Comparison of ENCODE assay signal across 25 cellular contexts in genomic region chr7:103317009-103317408, GRCh38. TPM values are rescaled to one million over a fixed set of nuclear protein-coding genes. Genes with fewer than 3 reads are reported as not detected.
DNase-seq lines count a peak whose midpoint lies in the region; ATAC-seq, FAIRE-seq and TF ChIP-seq lines count a peak whose summit lies in the region.
"Had no signal": no experiment of that assay in that cellular context is flagged by ENCODE, and none has a peak within 500 bp of the region (broad histone marks: within the 10 kb centered on the region; RNA-seq: fewer than 3 reads in every experiment).

No MANE protein-coding gene starts in this region.

- H3K27ac Mint-ChIP-seq in activated naive CD4-positive, alpha-beta T cell treated with anti-CD3 and anti-CD28 coated beads for 36 hours = peak overlapping the region; percentile 52
- no peak overlapping the region for H3K27ac Mint-ChIP-seq in activated naive CD4-positive, alpha-beta T cell treated with anti-CD3 and anti-CD28 coated beads, Interleukin-2, amount 10 ng/mL, durations not matched to agents 7 days and 5 days
- peak overlapping the region in 8 of 10 donors; percentile 12 to 90 (median 40) for H3K27ac Mint-ChIP-seq in naive thymus-derived CD8-positive, alpha-beta T cell
- no peak overlapping the region for H3K27ac Mint-ChIP-seq in CD4-positive, alpha-beta T cell

- no peak for DNase-seq in activated naive CD4-positive, alpha-beta T cell treated with anti-CD3 and anti-CD28 coated beads for 36 hours
- DNase-seq in activated naive CD4-positive, alpha-beta T cell treated with anti-CD3 and anti-CD28 coated beads, Interleukin-2, amount 10 ng/mL, durations not matched to agents 7 days and 5 days = no peak
- no peak for DNase-seq in GM12878 (ENCODE audit: low read depth, low spot score)
- DNase-seq in naive thymus-derived CD8-positive, alpha-beta T cell = no peak
- no peak for DNase-seq in UCSD-AML1 (lab: John Stamatoyannopoulos, UW; ENCODE audit: unreplicated experiment)
- no peak for DNase-seq in CD4-positive, alpha-beta T cell
- DNase-seq: activated gamma-delta T cell; C1 segment of cervical spinal cord; DMS53; foreskin fibroblast; IMR-90; MG63; NCI-H2171 treated with DMSO at 0.1 percent for 48 hours; OCI-M1; psoas muscle; SHP77; stimulated activated CD4-positive, alpha-beta T cell treated with anti-CD3 and anti-CD28 coated beads, Interleukin-4, amount 100 ng/mL, for 24 hours; WERI-Rb-1 had no signal

- peak; percentile 44 for FAIRE-seq in GM12878 (lab: Jason Lieb, UNC)
- FAIRE-seq: H54, keratinocyte had no signal

- no peak overlapping the region for H3K9ac ChIP-seq in OCI-LY3 (ENCODE audit: low read length)
- no peak overlapping the region for H3K9ac ChIP-seq in GM12878 (ENCODE audit: control insufficient read depth, insufficient read depth, low read length)

- TF ChIP-seq EP300 in GM12878 (IDR thresholded peaks at IDR 0.05; ENCODE audit: borderline replicate concordance in 1 of 2, control insufficient read depth in 1 of 2, low read depth in 2 of 2, low read length in 2 of 2) = no peak

- H3K9me3 Mint-ChIP-seq in activated naive CD4-positive, alpha-beta T cell treated with anti-CD3 and anti-CD28 coated beads for 36 hours = no peaks in the 10 kb centered on the region
- H3K9me3 Mint-ChIP-seq in activated naive CD4-positive, alpha-beta T cell treated with anti-CD3 and anti-CD28 coated beads, Interleukin-2, amount 10 ng/mL, durations not matched to agents 7 days and 5 days = no peaks in the 10 kb centered on the region
- H3K9me3 Mint-ChIP-seq in naive thymus-derived CD8-positive, alpha-beta T cell = no peaks in the 10 kb centered on the region
- no peaks in the 10 kb centered on the region for H3K9me3 Mint-ChIP-seq in CD4-positive, alpha-beta T cell

- no peak overlapping the region for H3K4me3 Mint-ChIP-seq in activated naive CD4-positive, alpha-beta T cell treated with anti-CD3 and anti-CD28 coated beads for 36 hours
- no peak overlapping the region for H3K4me3 Mint-ChIP-seq in activated naive CD4-positive, alpha-beta T cell treated with anti-CD3 and anti-CD28 coated beads, Interleukin-2, amount 10 ng/mL, durations not matched to agents 7 days and 5 days
- no peak overlapping the region for H3K4me3 Mint-ChIP-seq in naive thymus-derived CD8-positive, alpha-beta T cell
- no peak overlapping the region for H3K4me3 Mint-ChIP-seq in CD4-positive, alpha-beta T cell

- H3K4me1 Mint-ChIP-seq in activated naive CD4-positive, alpha-beta T cell treated with anti-CD3 and anti-CD28 coated beads for 36 hours (ENCODE audit: low read depth) = peaks cover 2% of the 10 kb centered on the region
- H3K4me1 Mint-ChIP-seq in activated naive CD4-positive, alpha-beta T cell treated with anti-CD3 and anti-CD28 coated beads, Interleukin-2, amount 10 ng/mL, durations not matched to agents 7 days and 5 days = peaks cover 4% of the 10 kb centered on the region
- H3K4me1 Mint-ChIP-seq in naive thymus-derived CD8-positive, alpha-beta T cell = peaks cover 0 to 3% (median 1%) of the 10 kb centered on the region in 4 donors
- H3K4me1 Mint-ChIP-seq in CD4-positive, alpha-beta T cell (ENCODE audit: low read depth) = no peaks in the 10 kb centered on the region

- H3K27ac ChIP-seq in OCI-LY3 (ENCODE audit: low read length) = peak overlapping the region; percentile 60
- H3K27ac ChIP-seq in GM12878 (ENCODE audit: control insufficient read depth, insufficient read depth) = no peak overlapping the region
- H3K27ac ChIP-seq in CD4-positive, alpha-beta T cell (ENCODE audit: low read depth, low read length) = no peak overlapping the region
- H3K27ac ChIP-seq: coronary artery, hepatocyte, psoas muscle, WERI-Rb-1 had no signal

- BruUV-seq in GM12878 (replicated peaks; lab: Mats Ljungman, UMichigan) = no TSS peak

- CTCF ChIA-PET in activated naive CD4-positive, alpha-beta T cell treated with anti-CD3 and anti-CD28 coated beads for 36 hours (lab: Charles Lee) = interaction anchor here (0.6 kb wide), 1 partner anchor 25 kb away, joined by 4 read pairs; no protein-coding TSS in a partner anchor
- CTCF ChIA-PET in activated naive CD4-positive, alpha-beta T cell treated with anti-CD3 and anti-CD28 coated beads, Interleukin-2, amount 10 ng/mL, durations not matched to agents 7 days and 5 days (lab: Charles Lee) = no interaction called here
- CTCF ChIA-PET in GM12878 (lab: Yijun Ruan, JAX) = interaction anchor here (0.9 to 1.0 kb wide), 3 partner anchors 10 to 26 kb away, joined by 3 to 5 read pairs (median 3); partner anchors contain the start of gene PMPCB
- CTCF ChIA-PET in CD4-positive, alpha-beta T cell (lab: Charles Lee) = no interaction called here

- RAD21 ChIA-PET in GM12878 (lab: Charles Lee; ENCODE audit: unreplicated experiment) = no interaction called here

- H4K20me1 ChIP-seq in OCI-LY3 (ENCODE audit: insufficient read depth, low read length) (peaks cover 21% of the 10 kb centered on the region), GM12878 (ENCODE audit: control insufficient read depth, insufficient read depth) (no peaks in the 10 kb centered on the region)

- H3K4me2 ChIP-seq in OCI-LY3 (ENCODE audit: low read length) (peak overlapping the region; percentile 32), GM12878 (ENCODE audit: control insufficient read depth, insufficient read depth) (no peak overlapping the region)
- H3K4me2 ChIP-seq: hepatocyte, smooth muscle cell had no signal

- no peak overlapping the region for H2AFZ ChIP-seq in OCI-LY3 (ENCODE audit: low read depth, low read length)
- no peak overlapping the region for H2AFZ ChIP-seq in GM12878 (ENCODE audit: control insufficient read depth, low read depth, low read length)
- H2AFZ ChIP-seq: hepatocyte had no signal

- intact Hi-C loops in activated naive CD4-positive, alpha-beta T cell treated with anti-CD3 and anti-CD28 coated beads for 36 hours (cut with micrococcal nuclease) = no loop called here
- intact Hi-C loops in GM12878 (cut with micrococcal nuclease; ENCODE audit: unreplicated experiment) = no loop called here
- intact Hi-C loops in CD4-positive, alpha-beta T cell (cut with DNase I, micrococcal nuclease) = loop anchor here in 1 of 2 experiments (5.0 kb wide), 1 partner anchor 1775 kb away; no protein-coding TSS in a partner anchor

- H3K9me3 ChIP-seq in OCI-LY3 (ENCODE audit: insufficient read depth, low read length) (no peaks in the 10 kb centered on the region), GM12878 (replicated peaks; ENCODE audit: control insufficient read depth, insufficient read depth, low read length) (no peaks in the 10 kb centered on the region)
- no peaks in the 10 kb centered on the region for H3K9me3 ChIP-seq in CD4-positive, alpha-beta T cell (ENCODE audit: control insufficient read depth, low read length)
- H3K9me3 ChIP-seq: MG63, psoas muscle had no signal

- no peak for ATAC-seq in GM12878
- ATAC-seq in naive thymus-derived CD8-positive, alpha-beta T cell = no peak
- no peak for ATAC-seq in CD4-positive, alpha-beta T cell (ENCODE audit: poor library complexity)
- ATAC-seq in GM19467 (IDR thresholded peaks at IDR 0.05; ENCODE audit: unreplicated experiment) = no peak
- ATAC-seq: psoas muscle had no signal

- TF ChIP-seq POLR2A in GM12878 (IDR thresholded peaks at IDR 0.05; ENCODE audit: low read depth, low read length) = no peak

- H3K27me3 ChIP-seq in OCI-LY3 (ENCODE audit: low read depth, low read length) = no peaks in the 10 kb centered on the region
- H3K27me3 ChIP-seq in GM12878 (replicated peaks in 1 of 2; ENCODE audit: control insufficient read depth in 2 of 2, insufficient read depth in 2 of 2, low read length in 1 of 2) = no peaks in the 10 kb centered on the region
- no peaks in the 10 kb centered on the region for H3K27me3 ChIP-seq in CD4-positive, alpha-beta T cell (ENCODE audit: control insufficient read depth, insufficient read depth, low read length)
- H3K27me3 ChIP-seq: hepatocyte, MG63 had no signal

- TF ChIP-seq RAD21 in GM12878 (IDR thresholded peaks at IDR 0.05; ENCODE audit: insufficient read depth, low read depth, low read length) = no peak

- peaks cover 48% of the 10 kb centered on the region for H3K36me3 Mint-ChIP-seq in activated naive CD4-positive, alpha-beta T cell treated with anti-CD3 and anti-CD28 coated beads for 36 hours (ENCODE audit: low read depth)
- peaks cover 59% of the 10 kb centered on the region for H3K36me3 Mint-ChIP-seq in activated naive CD4-positive, alpha-beta T cell treated with anti-CD3 and anti-CD28 coated beads, Interleukin-2, amount 10 ng/mL, durations not matched to agents 7 days and 5 days
- peaks cover 12 to 96% (median 16%) of the 10 kb centered on the region in 3 donors for H3K36me3 Mint-ChIP-seq in naive thymus-derived CD8-positive, alpha-beta T cell
- H3K36me3 Mint-ChIP-seq in CD4-positive, alpha-beta T cell (ENCODE audit: low read depth) = peaks cover 91% of the 10 kb centered on the region

- TF ChIP-seq CTCF in OCI-LY3 (IDR thresholded peaks at IDR 0.05; ENCODE audit: low read depth, low read length) (no peak), GM12878 (IDR thresholded peaks at IDR 0.05 in 2 of 3, conservative IDR thresholded peaks at IDR 0.05 in 1 of 3; ENCODE audit: control insufficient read depth in 2 of 3, extremely low read depth in 1 of 3, insufficient read depth in 1 of 3, low read depth in 3 of 3, low read length in 3 of 3) (no peak)
- TF ChIP-seq CTCF in CD4-positive, alpha-beta T cell (IDR thresholded peaks at IDR 0.05) = no peak

- H3K4me1 ChIP-seq in OCI-LY3 (ENCODE audit: low read length) (peaks cover 31% of the 10 kb centered on the region), GM12878 (ENCODE audit: control insufficient read depth, insufficient read depth, low read length) (no peaks in the 10 kb centered on the region)
- H3K4me1 ChIP-seq: psoas muscle had no signal

- 0 out of 2 replicates have a peak overlapping the region, but pooled peaks have one; percentile 2 for H3K4me3 ChIP-seq in OCI-LY3 (ENCODE audit: low read length)
- H3K4me3 ChIP-seq in GM12878 = no peak overlapping the region
- H3K4me3 ChIP-seq: coronary artery, hepatocyte, MG63, psoas muscle, smooth muscle cell had no signal

- H3K36me3 ChIP-seq in OCI-LY3 (replicated peaks; ENCODE audit: low read depth, low read length) (peaks cover 70% of the 10 kb centered on the region), GM12878 (ENCODE audit: control insufficient read depth in 2 of 2, insufficient read depth in 2 of 2, low read length in 1 of 2) (peaks cover 7 to 37% of the 10 kb centered on the region in 2 experiments)

- in situ Hi-C loops in GM12878 (cut with MboI) = no loop called here

- POLR2A ChIA-PET in GM12878 (lab: Charles Lee) = no interaction called here
- POLR2A ChIA-PET in naive thymus-derived CD8-positive, alpha-beta T cell (lab: Charles Lee) = interaction anchor here (1.1 kb wide), 1 partner anchor 31 kb away, joined by 3 read pairs; no protein-coding TSS in a partner anchor
- POLR2A ChIA-PET in CD4-positive, alpha-beta T cell (lab: Charles Lee) = no interaction called here

- SMC1A ChIA-PET in GM12878 (lab: Charles Lee; ENCODE audit: uncharacterized antibody, unreplicated experiment) = no interaction called here

- no peaks in the 10 kb centered on the region for H3K27me3 Mint-ChIP-seq in activated naive CD4-positive, alpha-beta T cell treated with anti-CD3 and anti-CD28 coated beads for 36 hours (ENCODE audit: low read depth)
- no peaks in the 10 kb centered on the region for H3K27me3 Mint-ChIP-seq in activated naive CD4-positive, alpha-beta T cell treated with anti-CD3 and anti-CD28 coated beads, Interleukin-2, amount 10 ng/mL, durations not matched to agents 7 days and 5 days
- no peaks in the 10 kb centered on the region for H3K27me3 Mint-ChIP-seq in naive thymus-derived CD8-positive, alpha-beta T cell
- H3K27me3 Mint-ChIP-seq in CD4-positive, alpha-beta T cell = no peaks in the 10 kb centered on the region

- H3K79me2 ChIP-seq in OCI-LY3 (ENCODE audit: low read length) = peaks cover 13% of the 10 kb centered on the region
- no peaks in the 10 kb centered on the region for H3K79me2 ChIP-seq in GM12878 (ENCODE audit: control insufficient read depth, insufficient read depth, low read length)
- H3K79me2 ChIP-seq: hepatocyte had no signal

RNA-seq across cellular contexts. Expression of gene PMPCB, which starts 19.8 kb away (rescaled TPM):
- total RNA-seq in activated naive CD4-positive, alpha-beta T cell treated with anti-CD3 and anti-CD28 coated beads for 36 hours = 10 to 100 TPM; 83.9 to 90.1 TPM
- total RNA-seq in GM12878 (2013; cell fraction: nucleolus; rRNA removed) = 83.0 and 83.6 TPM in 2 replicates
- total RNA-seq in GM12878 (2014; rRNA removed) (70.3 and 83.1 TPM in 2 replicates), GM12878 (2014; rRNA removed; fragmentation: Illumina TruSeq; extraction: Trizol) (91.0 and 93.3 TPM in 2 replicates), GM12878 (2021) (80.6 and 84.1 TPM in 2 replicates)
- 90.3 TPM for polyA plus RNA-seq in GM12878 (2011; ENCODE audit: low read depth)
- polyA plus RNA-seq in GM12878 (2011; rRNA removed) (136 and 199 TPM in 2 replicates), GM12878 (2014; fragmentation: Illumina TruSeq; extraction: Trizol) (101 and 140 TPM in 2 replicates), GM12878 (2014; fragmentation: Nextera tagmentation; extraction: Ambion mirVana) (100 to 1,000 TPM; 150 to 163 TPM), GM12878 (2014; rRNA removed) (70.2 and 81.1 TPM in 2 replicates), GM12878 (2016; fragmentation: Nextera tagmentation; extraction: Ambion mirVana) (100 to 1,000 TPM; 103 to 105 TPM)
- 79.6 and 91.2 TPM in 2 replicates for polyA plus RNA-seq in GM12878 (2011; cell fraction: cytosol; rRNA removed)
- polyA plus RNA-seq in GM12878 (2011; cell fraction: nucleus; rRNA removed) = 96.2 and 103 TPM in 2 replicates
- 93.5 and 112 TPM in 2 replicates for polyA plus RNA-seq in GM12878 (2012)
- polyA minus RNA-seq in GM12878 (2011; rRNA and poly(A)+ RNA removed) = 58.6 and 65.3 TPM in 2 replicates
- 18.6 and 28.2 TPM in 2 replicates for polyA minus RNA-seq in GM12878 (2011; cell fraction: cytosol; rRNA and poly(A)+ RNA removed)
- polyA minus RNA-seq in GM12878 (2011; cell fraction: nucleus; rRNA and poly(A)+ RNA removed) = 24.3 and 33.5 TPM in 2 replicates
- total RNA-seq in naive thymus-derived CD8-positive, alpha-beta T cell = 10 to 100 TPM; 80.0 to 89.0 TPM
- 10 to 100 TPM; 75.0 to 80.6 (median 75.5) TPM for polyA plus RNA-seq in naive thymus-derived CD8-positive, alpha-beta T cell
- total RNA-seq in CD4-positive, alpha-beta T cell = 100 to 1,000 TPM; 101 to 103 TPM

RNA-seq across cellular contexts. Expression of gene DNAJC2, which starts 27.6 kb away (rescaled TPM):
- total RNA-seq in activated naive CD4-positive, alpha-beta T cell treated with anti-CD3 and anti-CD28 coated beads for 36 hours = 10 to 100 TPM; 39.8 to 42.1 TPM
- total RNA-seq in GM12878 (2013; cell fraction: nucleolus; rRNA removed) = 57.8 and 66.4 TPM in 2 replicates
- total RNA-seq in GM12878 (2014; rRNA removed) = 22.9 and 23.7 TPM in 2 replicates
- 50.4 and 53.8 TPM in 2 replicates for total RNA-seq in GM12878 (2014; rRNA removed; fragmentation: Illumina TruSeq; extraction: Trizol)
- total RNA-seq in GM12878 (2021) = 32.4 and 34.2 TPM in 2 replicates
- 17.4 TPM for polyA plus RNA-seq in GM12878 (2011; ENCODE audit: low read depth)
- 25.7 and 38.3 TPM in 2 replicates for polyA plus RNA-seq in GM12878 (2011; rRNA removed)
- polyA plus RNA-seq in GM12878 (2011; cell fraction: cytosol; rRNA removed) = 7.5 and 9.6 TPM in 2 replicates
- 35.5 and 39.8 TPM in 2 replicates for polyA plus RNA-seq in GM12878 (2011; cell fraction: nucleus; rRNA removed)
- polyA plus RNA-seq in GM12878 (2012) = 26.1 and 26.3 TPM in 2 replicates
- 54.4 and 77.7 TPM in 2 replicates for polyA plus RNA-seq in GM12878 (2014; fragmentation: Illumina TruSeq; extraction: Trizol)
- polyA plus RNA-seq in GM12878 (2014; fragmentation: Nextera tagmentation; extraction: Ambion mirVana) = 10 to 100 TPM; 18.2 to 26.8 TPM
- polyA plus RNA-seq in GM12878 (2014; rRNA removed) = 25.2 and 27.0 TPM in 2 replicates
- polyA plus RNA-seq in GM12878 (2016; fragmentation: Nextera tagmentation; extraction: Ambion mirVana) = 10 to 100 TPM; 60.3 to 63.1 TPM
- 6.7 and 11.0 TPM in 2 replicates for polyA minus RNA-seq in GM12878 (2011; rRNA and poly(A)+ RNA removed)
- polyA minus RNA-seq in GM12878 (2011; cell fraction: cytosol; rRNA and poly(A)+ RNA removed) = 6.4 and 6.7 TPM in 2 replicates
- 15.4 and 27.6 TPM in 2 replicates for polyA minus RNA-seq in GM12878 (2011; cell fraction: nucleus; rRNA and poly(A)+ RNA removed)
- 10 to 100 TPM; 42.7 to 43.2 TPM for total RNA-seq in naive thymus-derived CD8-positive, alpha-beta T cell
- 10 to 100 TPM; 14.8 to 28.0 (median 21.8) TPM for polyA plus RNA-seq in naive thymus-derived CD8-positive, alpha-beta T cell
- total RNA-seq in CD4-positive, alpha-beta T cell = 10 to 100 TPM; 72.0 to 77.4 TPM

RNA-seq across cellular contexts. Expression of gene PSMC2, which starts 30.4 kb away (rescaled TPM):
- total RNA-seq in activated naive CD4-positive, alpha-beta T cell treated with anti-CD3 and anti-CD28 coated beads for 36 hours = 100 to 1,000 TPM; 119 to 120 TPM
- total RNA-seq in GM12878 (2013; cell fraction: nucleolus; rRNA removed) = 33.1 and 40.9 TPM in 2 replicates
- total RNA-seq in GM12878 (2014; rRNA removed) (117 and 148 TPM in 2 replicates), GM12878 (2014; rRNA removed; fragmentation: Illumina TruSeq; extraction: Trizol) (191 and 201 TPM in 2 replicates), GM12878 (2021) (125 and 129 TPM in 2 replicates)
- polyA plus RNA-seq in GM12878 (2011; ENCODE audit: low read depth) = 83.2 TPM
- polyA plus RNA-seq in GM12878 (2011; rRNA removed) (202 and 260 TPM in 2 replicates), GM12878 (2014; fragmentation: Illumina TruSeq; extraction: Trizol) (238 and 295 TPM in 2 replicates), GM12878 (2014; fragmentation: Nextera tagmentation; extraction: Ambion mirVana) (100 to 1,000 TPM; 330 to 347 TPM), GM12878 (2014; rRNA removed) (124 and 143 TPM in 2 replicates), GM12878 (2016; fragmentation: Nextera tagmentation; extraction: Ambion mirVana) (100 to 1,000 TPM; 247 to 255 TPM)
- polyA plus RNA-seq in GM12878 (2011; cell fraction: cytosol; rRNA removed) = 97.4 and 110 TPM in 2 replicates
- 87.3 and 124 TPM in 2 replicates for polyA plus RNA-seq in GM12878 (2011; cell fraction: nucleus; rRNA removed)
- polyA plus RNA-seq in GM12878 (2012) = 108 and 122 TPM in 2 replicates
- 82.9 and 111 TPM in 2 replicates for polyA minus RNA-seq in GM12878 (2011; rRNA and poly(A)+ RNA removed)
- polyA minus RNA-seq in GM12878 (2011; cell fraction: cytosol; rRNA and poly(A)+ RNA removed) = 33.4 and 43.0 TPM in 2 replicates
- polyA minus RNA-seq in GM12878 (2011; cell fraction: nucleus; rRNA and poly(A)+ RNA removed) = 12.8 and 20.2 TPM in 2 replicates
- total RNA-seq in naive thymus-derived CD8-positive, alpha-beta T cell = 10 to 100 TPM; 68.8 to 73.5 TPM
- polyA plus RNA-seq in naive thymus-derived CD8-positive, alpha-beta T cell = 10 to 100 TPM; 90.3 to 95.5 (median 94.2) TPM
- 100 to 1,000 TPM; 101 to 102 TPM for total RNA-seq in CD4-positive, alpha-beta T cell

Comparison
In these comparisons a context has a peak if more than half of its experiments do, and no peak if none do; other contexts are left out.
1. H3K27ac Mint-ChIP-seq: peak in activated naive CD4-positive, alpha-beta T cell treated with anti-CD3 and anti-CD28 coated beads for 36 hours (single experiment) and naive thymus-derived CD8-positive, alpha-beta T cell (8 of 10); none in activated naive CD4-positive, alpha-beta T cell treated with anti-CD3 and anti-CD28 coated beads, Interleukin-2, amount 10 ng/mL, durations not matched to agents 7 days and 5 days (single experiment) and CD4-positive, alpha-beta T cell (single experiment).
2. CTCF ChIA-PET loops: an anchor here in activated naive CD4-positive, alpha-beta T cell treated with anti-CD3 and anti-CD28 coated beads for 36 hours (0.6 kb wide) and GM12878 (0.9 to 1.0 kb wide); none called in activated naive CD4-positive, alpha-beta T cell treated with anti-CD3 and anti-CD28 coated beads, Interleukin-2, amount 10 ng/mL, durations not matched to agents 7 days and 5 days and CD4-positive, alpha-beta T cell.